ENCODE assay signal across 12 cellular contexts in the genomic region with DNA sequence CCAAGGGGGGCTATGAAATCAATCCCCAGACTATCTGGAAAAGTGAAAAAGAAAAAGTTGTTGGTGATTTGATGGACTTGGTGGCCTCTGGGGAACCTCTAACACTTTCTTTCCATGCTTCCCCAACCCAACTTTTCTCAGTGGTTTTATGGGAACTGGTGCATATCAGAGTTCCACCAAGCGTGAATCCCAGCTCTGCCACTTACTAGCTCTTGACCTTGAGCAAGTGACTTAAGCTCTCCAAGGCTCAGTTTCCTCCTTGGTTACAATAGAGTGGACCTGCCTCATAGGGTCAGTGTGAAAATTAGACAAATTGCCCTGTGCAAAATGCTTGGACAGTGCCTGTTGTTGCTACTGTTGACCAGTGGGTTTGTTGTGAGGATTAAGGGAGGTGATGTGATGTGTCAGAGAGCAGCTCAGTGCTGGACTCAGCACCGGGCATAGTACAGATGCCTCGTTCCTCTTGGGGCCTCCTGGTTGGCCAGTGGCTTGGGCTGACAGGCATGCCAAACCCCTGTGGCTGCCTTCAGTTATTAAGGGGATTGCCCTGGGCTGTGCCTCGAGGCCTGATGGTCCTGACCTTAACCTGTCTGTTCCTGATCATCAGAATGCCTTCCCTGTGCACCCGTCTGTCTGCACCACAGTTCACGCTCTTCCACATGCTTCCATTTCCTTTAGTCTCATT. TPM values are rescaled to one million over a fixed set of nuclear protein-coding genes. Genes with fewer than 3 reads are reported as not detected.
DNase-seq lines count a peak whose midpoint lies in the region; ATAC-seq lines count a peak whose summit lies in the region.
"Had no signal": no experiment of that assay in that cellular context is flagged by ENCODE, and none has a peak within 500 bp of the region (broad histone marks: within the 10 kb centered on the region; RNA-seq: fewer than 3 reads in every experiment).

No MANE protein-coding gene starts in this region.

- H3K27me3 Mint-ChIP-seq in memory B cell: peaks cover 2% of the 10 kb centered on the region

- peaks cover 20% of the 10 kb centered on the region for H3K4me1 Mint-ChIP-seq in memory B cell

- H3K36me3 Mint-ChIP-seq in memory B cell: peaks cover 2% of the 10 kb centered on the region
- H3K36me3 Mint-ChIP-seq: T-cell had no signal

- DNase-seq in memory B cell (ENCODE audit: low spot score in 2 of 2) (no peak), DMS153 (lab: John Stamatoyannopoulos, UW) (no peak), mucosa of gallbladder (ENCODE audit: low spot score) (no peak), left lobe of liver (ENCODE audit: low spot score) (no peak), T-helper 9 cell (no peak)
- DNase-seq: activated gamma-delta T cell, DND-41, NCI-H510A treated with DMSO at 0.1 percent for 48 hours had no signal

- H3K27ac Mint-ChIP-seq in memory B cell: peak overlapping the region; percentile 85
- H3K27ac Mint-ChIP-seq: T-cell had no signal

- H3K9me3 Mint-ChIP-seq in memory B cell: no peaks in the 10 kb centered on the region
- H3K9me3 Mint-ChIP-seq: T-cell had no signal

- ATAC-seq in GM18502 (IDR thresholded peaks at IDR 0.05; ENCODE audit: poor library complexity, unreplicated experiment): peak; percentile 30
- peak; percentile 26 for ATAC-seq in GM19467 (IDR thresholded peaks at IDR 0.05; ENCODE audit: unreplicated experiment)
- peak; percentile 48 for ATAC-seq in HG03175 (IDR thresholded peaks at IDR 0.05; ENCODE audit: unreplicated experiment)
- peak; percentile 24 for ATAC-seq in memory B cell (ENCODE audit: low read depth)
- no peak for ATAC-seq in left lobe of liver

- H3K4me3 Mint-ChIP-seq in memory B cell: peak overlapping the region; percentile 73
- H3K4me3 Mint-ChIP-seq: T-cell had no signal

RNA-seq across cellular contexts. Expression of a gene that starts 49.3 kb away (rescaled TPM):
- total RNA-seq in mucosa of gallbladder: 46.2 TPM
- 0.23 TPM for total RNA-seq in left lobe of liver

Comparison
In these comparisons a context has a peak if more than half of its experiments do, and no peak if none do; other contexts are left out.
1. RNA of a gene that starts 49.3 kb away (total RNA-seq): 46.2 TPM in mucosa of gallbladder (single experiment); 0.23 TPM in left lobe of liver (single experiment); every median in the first group is over 10 times any median in the second.